In genomic region chr6:79763301-79763700, GRCh38 we compare ENCODE assay signal across 22 cellular contexts.
DNase-seq lines count a peak whose midpoint lies in the region; ATAC-seq and TF ChIP-seq lines count a peak whose summit lies in the region.
"Had no signal": no experiment of that assay in that cellular context is flagged by ENCODE, and none has a peak within 500 bp of the region (broad histone marks: within the 10 kb centered on the region; RNA-seq: fewer than 3 reads in every experiment).

No MANE protein-coding gene starts in this region.

- H3F3A ChIP-seq in neural cell (ENCODE audit: insufficient read depth, low read length, poor library complexity, severe bottlenecking), result no peaks in the 10 kb centered on the region
- no peaks in the 10 kb centered on the region for H3F3A ChIP-seq in neural progenitor cell (ENCODE audit: low read depth)

- H3K27me3 ChIP-seq in neural cell (ENCODE audit: insufficient read depth, low read depth, low read length) (no peaks in the 10 kb centered on the region), neural progenitor cell (no peaks in the 10 kb centered on the region)
- H3K27me3 ChIP-seq: BLaER1 treated with 17β-estradiol and CSF1 and Interleukin-3, amounts not matched to agents 10 nM and 100 nM had no signal

- H3K79me2 ChIP-seq in neural cell (replicated peaks; ENCODE audit: insufficient read depth, low read length) (no peaks in the 10 kb centered on the region), neural progenitor cell (ENCODE audit: low read depth) (no peaks in the 10 kb centered on the region)

- ATAC-seq in HG03175 (IDR thresholded peaks at IDR 0.05; ENCODE audit: unreplicated experiment), result no peak
- ATAC-seq: A549; CD8-positive, alpha-beta T cell; GM12878 had no signal

- no peaks in the 10 kb centered on the region for H3K36me3 Mint-ChIP-seq in neural progenitor cell
- H3K36me3 Mint-ChIP-seq: CD8-positive, alpha-beta T cell had no signal

- no peak for TF ChIP-seq RAD21 in neural cell (conservative IDR thresholded peaks at IDR 0.05)

- TF ChIP-seq EP300 in neural cell (conservative IDR thresholded peaks at IDR 0.05; ENCODE audit: poor library complexity, severe bottlenecking), result no peak

- no peak overlapping the region for H3K9ac ChIP-seq in neural cell (ENCODE audit: low read length)
- H3K9ac ChIP-seq in neural progenitor cell, result no peak overlapping the region
- H3K9ac ChIP-seq: BLaER1 treated with 17β-estradiol and CSF1 and Interleukin-3, amounts not matched to agents 10 nM and 100 nM had no signal

- H3K27ac Mint-ChIP-seq in neural progenitor cell, result no peak overlapping the region
- H3K27ac Mint-ChIP-seq: B cell; CD4-positive, alpha-beta T cell; CD8-positive, alpha-beta T cell had no signal

- DNase-seq in astrocyte of the hippocampus (ENCODE audit: low read depth, low spot score) (peak; percentile 39), epithelial cell of proximal tubule (ENCODE audit: low read depth) (no peak), DMS114 treated with DMSO at 0.1 percent for 48 hours (lab: John Stamatoyannopoulos, UW; ENCODE audit: unreplicated experiment) (no peak), neural progenitor cell (ENCODE audit: low spot score) (no peak)
- DNase-seq: AML-193; CD4-positive, alpha-beta T cell; CD8-positive, alpha-beta T cell; COR-L47; DMS153; DMS53; DMS79; DND-41; EL; GDM1 had no signal

- H3K9me2 ChIP-seq in neural cell (ENCODE audit: insufficient read depth, low read length), result no peaks in the 10 kb centered on the region

- H3K36me3 ChIP-seq in neural cell (ENCODE audit: insufficient read depth, low read length) (no peaks in the 10 kb centered on the region), neural progenitor cell (no peaks in the 10 kb centered on the region)
- H3K36me3 ChIP-seq: BLaER1 treated with 17β-estradiol and CSF1 and Interleukin-3, amounts not matched to agents 10 nM and 100 nM had no signal

- no peak overlapping the region for H3K4me3 Mint-ChIP-seq in neural progenitor cell
- H3K4me3 Mint-ChIP-seq: B cell; CD4-positive, alpha-beta T cell; CD8-positive, alpha-beta T cell had no signal

- H3K4me1 Mint-ChIP-seq in neural progenitor cell, result peaks cover 4% of the 10 kb centered on the region
- H3K4me1 Mint-ChIP-seq: B cell had no signal

- no peaks in the 10 kb centered on the region for H3K27me3 Mint-ChIP-seq in neural progenitor cell (ENCODE audit: insufficient read depth, low read depth)

- H3K4me3 ChIP-seq in epithelial cell of proximal tubule (ENCODE audit: low read depth, low read length), result no peak overlapping the region
- peak overlapping the region; percentile 24 for H3K4me3 ChIP-seq in neural cell (ENCODE audit: low read length)
- H3K4me3 ChIP-seq in neural progenitor cell, result no peak overlapping the region
- H3K4me3 ChIP-seq: A549; BLaER1 treated with 17β-estradiol and CSF1 and Interleukin-3, amounts not matched to agents 10 nM and 100 nM; GM12878 had no signal

- H3K4me2 ChIP-seq in neural cell (ENCODE audit: low read length) (no peak overlapping the region), neural progenitor cell (no peak overlapping the region)
- H3K4me2 ChIP-seq: A549; BLaER1 treated with 17β-estradiol and CSF1 and Interleukin-3, amounts not matched to agents 10 nM and 100 nM had no signal

- no peak overlapping the region for H3K27ac ChIP-seq in neural cell (ENCODE audit: low read length)
- no peak overlapping the region for H3K27ac ChIP-seq in neural progenitor cell
- H3K27ac ChIP-seq: 22Rv1; A549; BLaER1 treated with 17β-estradiol and CSF1 and Interleukin-3, amounts not matched to agents 10 nM and 100 nM; C4-2B had no signal

- H4K20me1 ChIP-seq in neural cell (ENCODE audit: insufficient read depth) (no peaks in the 10 kb centered on the region), neural progenitor cell (ENCODE audit: low read depth) (no peaks in the 10 kb centered on the region)
- H4K20me1 ChIP-seq: BLaER1 treated with 17β-estradiol and CSF1 and Interleukin-3, amounts not matched to agents 10 nM and 100 nM had no signal

- TF ChIP-seq CTCF in epithelial cell of proximal tubule (conservative IDR thresholded peaks at IDR 0.05; ENCODE audit: low read depth, low read length), result peak; percentile 15
- no peak for TF ChIP-seq CTCF in neural cell (IDR thresholded peaks at IDR 0.05; ENCODE audit: poor library complexity, severe bottlenecking)
- TF ChIP-seq CTCF in neural progenitor cell (IDR thresholded peaks at IDR 0.05), result no peak

- peaks cover 16% of the 10 kb centered on the region for H3K9me3 Mint-ChIP-seq in neural progenitor cell
- H3K9me3 Mint-ChIP-seq: CD8-positive, alpha-beta T cell had no signal

- H2AFZ ChIP-seq in neural cell (ENCODE audit: low read depth, low read length) (no peak overlapping the region), neural progenitor cell (replicated peaks) (no peak overlapping the region)

- H3K9me3 ChIP-seq in neural cell (ENCODE audit: low read length) (peaks cover 2% of the 10 kb centered on the region), neural progenitor cell (ENCODE audit: low read depth) (no peaks in the 10 kb centered on the region)
- H3K9me3 ChIP-seq: A549 had no signal

- no peaks in the 10 kb centered on the region for H3K4me1 ChIP-seq in neural progenitor cell
- H3K4me1 ChIP-seq: A549; BLaER1 treated with 17β-estradiol and CSF1 and Interleukin-3, amounts not matched to agents 10 nM and 100 nM had no signal

TF ChIP-seq in neural cell, 6 proteins besides CTCF, POLR2A, EP300 and RAD21:
- TF ChIP-seq EZH2 (IDR thresholded peaks at IDR 0.05; ENCODE audit: borderline replicate concordance, insufficient read depth, low read length, poor library complexity, severe bottlenecking) (no peak), TAF1 (IDR thresholded peaks at IDR 0.05; ENCODE audit: low read depth) (no peak), MXI1 (conservative IDR thresholded peaks at IDR 0.05; ENCODE audit: poor library complexity, severe bottlenecking) (no peak), POLR2AphosphoS5 (IDR thresholded peaks at IDR 0.05) (no peak), REST (IDR thresholded peaks at IDR 0.05; ENCODE audit: borderline replicate concordance) (no peak), SMC3 (conservative IDR thresholded peaks at IDR 0.05; ENCODE audit: poor library complexity) (no peak)
